ENCODE assay signal across 22 cellular contexts in the genomic region with DNA sequence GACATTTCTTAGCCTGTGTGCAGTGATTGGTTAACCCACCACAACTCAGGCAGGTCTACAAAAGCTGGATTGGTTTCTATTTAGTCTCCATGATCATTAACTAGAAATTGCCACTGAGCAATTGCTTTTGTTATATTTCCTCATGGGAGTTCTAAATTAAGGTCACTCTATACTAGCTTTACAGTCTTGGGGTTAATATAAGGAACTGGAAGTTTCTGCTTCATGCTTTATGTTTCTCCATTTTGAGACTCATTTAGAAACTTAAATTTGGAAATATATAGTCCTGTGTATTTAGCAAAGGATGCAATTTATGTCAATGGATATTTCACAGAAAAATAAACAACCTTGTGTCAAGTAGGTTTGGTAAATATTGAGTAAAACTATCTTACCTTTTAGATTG.
"Had no signal": no experiment of that assay in that cellular context is flagged by ENCODE, and none has a peak within 500 bp of the region (broad histone marks: within the 10 kb centered on the region; RNA-seq: fewer than 3 reads in every experiment).

No MANE protein-coding gene starts in this region.

- H3K4me3 ChIP-seq: coronary artery, esophagus squamous epithelium, gastrocnemius medialis, heart left ventricle, stomach, suprapubic skin, tibial nerve, uterus had no signal

- H3K9me3 ChIP-seq: esophagus squamous epithelium, gastrocnemius medialis, heart left ventricle, stomach, suprapubic skin, tibial nerve, uterus had no signal

- H3K27me3 ChIP-seq: esophagus squamous epithelium, gastrocnemius medialis, heart left ventricle, stomach, suprapubic skin, tibial nerve, uterus had no signal

- DNase-seq: activated CD4-positive, alpha-beta T cell treated with anti-CD3 and anti-CD28 coated beads, Interleukin-2, amount 10 ng/mL, durations not matched to agents 7 days and 5 days; activated CD4-positive, CD25-positive, alpha-beta regulatory T cell treated with anti-CD3 and anti-CD28 coated beads, Interleukin-2, amount 50 U/mL, for 72 hours; activated CD8-positive, alpha-beta T cell treated with anti-CD3 and anti-CD28 coated beads, Interleukin-2, amount 10 ng/mL, durations not matched to agents 7 days and 5 days; activated gamma-delta T cell; activated naive CD4-positive, alpha-beta T cell treated with anti-CD3 and anti-CD28 coated beads, Interleukin-2, amount 50 U/mL, for 16 hours; activated naive CD8-positive, alpha-beta T cell treated with anti-CD3 and anti-CD28 coated beads, Interleukin-2, amount 50 U/mL, for 24 hours; cerebellar nuclear complex; esophagus squamous epithelium; gastrocnemius medialis; heart left ventricle; midbrain; nephron progenitor cell; nucleus accumbens; right cardiac atrium; stimulated activated CD4-positive, alpha-beta T cell treated with anti-CD3 and anti-CD28 coated beads, Interleukin-4, amount 100 ng/mL, for 24 hours; stomach; uterus; WERI-Rb-1 had no signal

- H3K27ac ChIP-seq: coronary artery, esophagus squamous epithelium, gastrocnemius medialis, heart left ventricle, parathyroid adenoma, stomach, suprapubic skin, tibial nerve, uterus, WERI-Rb-1 had no signal

- H3K4me1 ChIP-seq: esophagus squamous epithelium, gastrocnemius medialis, parathyroid adenoma, stomach, suprapubic skin, uterus had no signal

- ATAC-seq: activated CD8-positive, alpha-beta T cell treated with anti-CD3 and anti-CD28 coated beads, Interleukin-2, amount 10 ng/mL, durations not matched to agents 7 days and 5 days; activated naive CD8-positive, alpha-beta T cell treated with anti-CD3 and anti-CD28 coated beads, Interleukin-2, amount 50 U/mL, for 24 hours; gastrocnemius medialis; heart left ventricle; right cardiac atrium had no signal

- H3K36me3 ChIP-seq: esophagus squamous epithelium, gastrocnemius medialis, heart left ventricle, stomach, suprapubic skin, tibial nerve, uterus, WERI-Rb-1 had no signal

- H3K9ac ChIP-seq: parathyroid adenoma had no signal
